10 cellular contexts compared by ENCODE assay signal in genomic region chr7:46131916-46132795, GRCh38.
DNase-seq lines count a peak whose midpoint lies in the region; ATAC-seq, FAIRE-seq and TF ChIP-seq lines count a peak whose summit lies in the region.
"Had no signal": no experiment of that assay in that cellular context is flagged by ENCODE, and none has a peak within 500 bp of the region (broad histone marks: within the 10 kb centered on the region; RNA-seq: fewer than 3 reads in every experiment).

No MANE protein-coding gene starts in this region.

- FAIRE-seq in GM12892 (lab: Jason Lieb, UNC), result peak; percentile 21

- TF ChIP-seq CTCF in fibroblast of pulmonary artery (IDR thresholded peaks at IDR 0.05; ENCODE audit: low read length, missing control alignments) (peak; percentile 38), retinal pigment epithelial cell (conservative IDR thresholded peaks at IDR 0.05; ENCODE audit: low read depth, low read length) (peak; percentile 72)

- DNase-seq in GM12892 (ENCODE audit: insufficient read length) (no peak), SK-MEL-5 (ENCODE audit: low read depth, low spot score) (peak; percentile 52), fibroblast of pulmonary artery (ENCODE audit: low read depth) (no peak), retinal pigment epithelial cell (ENCODE audit: low read depth) (peak; percentile 83), NCI-H2196 (lab: John Stamatoyannopoulos, UW; ENCODE audit: unreplicated experiment) (no peak)
- DNase-seq in activated CD4-positive, CD25-positive, alpha-beta regulatory T cell treated with anti-CD3 and anti-CD28 coated beads, Interleukin-2, amount 50 U/mL, for 72 hours, result no peak
- no peak for DNase-seq in activated T-cell treated with anti-CD3 and anti-CD28 coated beads, Interleukin-2, amount 50 U/mL, for 48 hours
- DNase-seq: activated T-cell treated with anti-CD3 and anti-CD28 coated beads, Interleukin-2, amount 50 U/mL, for 72 hours had no signal

- TF ChIP-seq POLR2A in GM12892 (IDR thresholded peaks at IDR 0.05; ENCODE audit: low read depth, low read length), result no peak

- no peak for ATAC-seq in HG03045 (IDR thresholded peaks at IDR 0.05; ENCODE audit: unreplicated experiment)
- ATAC-seq: activated T-cell treated with anti-CD3 and anti-CD28 coated beads, Interleukin-2, amount 50 U/mL, for 72 hours had no signal

- in situ Hi-C loops in SK-MEL-5 (cut with HindIII; ENCODE audit: low pct_unique_long_range_greater_than_20kb, low sequenced_read_pairs), result no loop called here

- H3K4me3 ChIP-seq in fibroblast of pulmonary artery (replicated peaks; ENCODE audit: low read depth, low read length) (no peak overlapping the region), retinal pigment epithelial cell (ENCODE audit: low read length) (no peak overlapping the region)
- H3K4me3 ChIP-seq: prostate gland had no signal

Comparison
In these comparisons a context has a peak if more than half of its experiments do, and no peak if none do; other contexts are left out.
1. DNase-seq: peak in SK-MEL-5 (single experiment) and retinal pigment epithelial cell (single experiment); none in GM12892 (single experiment), fibroblast of pulmonary artery (single experiment), NCI-H2196 (single experiment), activated CD4-positive, CD25-positive, alpha-beta regulatory T cell treated with anti-CD3 and anti-CD28 coated beads, Interleukin-2, amount 50 U/mL, for 72 hours (single experiment) and activated T-cell treated with anti-CD3 and anti-CD28 coated beads, Interleukin-2, amount 50 U/mL, for 48 hours (0 of 2).